In genomic region chr10:27242473-27242950, GRCh38 we compare ENCODE assay signal across 8 cellular contexts. TPM values are rescaled to one million over a fixed set of nuclear protein-coding genes. Genes with fewer than 3 reads are reported as not detected.
A peak's percentile ranks its signal among the peaks of the same experiment; 100 is the strongest.
DNase-seq lines count a peak whose midpoint lies in the region; ATAC-seq and TF ChIP-seq lines count a peak whose summit lies in the region.

No MANE protein-coding gene starts in this region.

- CTCF ChIA-PET in T-cell (lab: Charles Lee) = interaction anchor here (0.6 to 1.8 kb wide), 11 partner anchors 8 to 516 kb away, joined by 3 to 21 read pairs (median 4); partner anchors contain the start of genes MASTL (in 1 of the 2) and YME1L1 (in 1 of the 2)

- H3K9me3 ChIP-seq in skeletal muscle tissue (ENCODE audit: control insufficient read depth in 3 of 3, low read length in 3 of 3) = no peaks in the 10 kb centered on the region

- no peaks in the 10 kb centered on the region for H3K9me3 Mint-ChIP-seq in T-cell

- peak overlapping the region; percentile 92 to 98 (median 97) for H3K9ac ChIP-seq in skeletal muscle tissue (ENCODE audit: low read depth in 1 of 3, low read length in 3 of 3)

- H3K36me3 Mint-ChIP-seq in T-cell = no peaks in the 10 kb centered on the region

- no peak for DNase-seq in T-cell
- no peak for DNase-seq in foreskin fibroblast
- no peak for DNase-seq in NCI-H187 treated with DMSO at 0.1 percent for 48 hours (lab: John Stamatoyannopoulos, UW)
- DNase-seq in RPMI8226 = no peak
- DNase-seq in posterior cingulate gyrus = no peak

- H3K27ac ChIP-seq in skeletal muscle tissue (ENCODE audit: low read depth, low read length) = peak overlapping the region; percentile 95

- no peaks in the 10 kb centered on the region for H3K27me3 Mint-ChIP-seq in T-cell

- H3K27ac Mint-ChIP-seq in T-cell = peak overlapping the region; percentile 96 to 99

- peak overlapping the region; percentile 93 to 98 (median 98) for H3K4me3 Mint-ChIP-seq in T-cell

- ATAC-seq in GM21447 (IDR thresholded peaks at IDR 0.05; ENCODE audit: unreplicated experiment) (peak; percentile 1), T-cell (replicated peaks in 1 of 4) (peak in 2 of 4 experiments; percentile 1 to 12), esophagus mucosa (no peak)

- TF ChIP-seq CTCF in foreskin fibroblast (IDR thresholded peaks at IDR 0.05; ENCODE audit: low read depth, low read length) = no peak

- H3K4me3 ChIP-seq in foreskin fibroblast (ENCODE audit: low read depth in 1 of 2, low read length in 2 of 2) (peak overlapping the region; percentile 82 to 83), skeletal muscle tissue (ENCODE audit: low read length in 3 of 3) (peak overlapping the region; percentile 85 to 96 (median 95))

- H3K4me1 ChIP-seq in skeletal muscle tissue (ENCODE audit: control insufficient read depth in 3 of 3, insufficient read depth in 3 of 3, low read length in 3 of 3) = peaks cover 12 to 27% (median 13%) of the 10 kb centered on the region in 3 donors

- peaks cover 30 to 43% (median 37%) of the 10 kb centered on the region in 3 donors for H3K4me1 Mint-ChIP-seq in T-cell

- H3K27me3 ChIP-seq in skeletal muscle tissue (ENCODE audit: control insufficient read depth in 3 of 3, insufficient read depth in 3 of 3, low read length in 3 of 3) = no peaks in the 10 kb centered on the region

- intact Hi-C loops in posterior cingulate gyrus (cut with DNase I) = loop anchor here (5.0 kb wide), 1 partner anchor 140 kb away; the partner anchor contains the start of gene ANKRD26

- POLR2A ChIA-PET in T-cell (lab: Charles Lee) = interaction anchor here in 1 of 2 donors (0.6 to 1.8 kb wide), 5 partner anchors 15 to 1308 kb away, joined by 3 to 14 read pairs (median 4); partner anchors contain the start of gene YME1L1

- H3K36me3 ChIP-seq in skeletal muscle tissue (ENCODE audit: control insufficient read depth in 3 of 3, insufficient read depth in 3 of 3, low read length in 3 of 3) = no peaks in the 10 kb centered on the region

RNA-seq across cellular contexts. Expression of gene ACBD5, which starts 1.9 kb away (rescaled TPM):
- total RNA-seq in T-cell (10 to 100 TPM; 20.7 to 21.2 (median 21.1) TPM), skeletal muscle tissue (15.7 TPM), esophagus mucosa (15.2 TPM)
